Comparison of ENCODE assay signal across 9 cellular contexts in genomic region chr4:168514249-168514852, GRCh38. TPM values are rescaled to one million over a fixed set of nuclear protein-coding genes. Genes with fewer than 3 reads are reported as not detected.
DNase-seq lines count a peak whose midpoint lies in the region; ATAC-seq and TF ChIP-seq lines count a peak whose summit lies in the region.
"Had no signal": no experiment of that assay in that cellular context is flagged by ENCODE, and none has a peak within 500 bp of the region (broad histone marks: within the 10 kb centered on the region; RNA-seq: fewer than 3 reads in every experiment).

No MANE protein-coding gene starts in this region.

- peak; percentile 54 for TF ChIP-seq CTCF in activated CD8-positive, alpha-beta T cell treated with anti-CD3 and anti-CD28 coated beads for 36 hours (IDR thresholded peaks at IDR 0.05)
- TF ChIP-seq CTCF in PC-3 (conservative IDR thresholded peaks at IDR 0.05; ENCODE audit: low read depth, low read length), result peak; percentile 55
- TF ChIP-seq CTCF in fibroblast of pulmonary artery (IDR thresholded peaks at IDR 0.05; ENCODE audit: low read length, missing control alignments), result peak; percentile 31
- TF ChIP-seq CTCF in transverse colon (IDR thresholded peaks at IDR 0.05), result peak; percentile 43 to 51 (median 45)

- no peaks in the 10 kb centered on the region for H3K9me3 Mint-ChIP-seq in activated CD8-positive, alpha-beta T cell treated with anti-CD3 and anti-CD28 coated beads for 36 hours
- H3K9me3 Mint-ChIP-seq in activated CD8-positive, alpha-beta T cell treated with anti-CD3 and anti-CD28 coated beads, Interleukin-2, amount 10 ng/mL, durations not matched to agents 7 days and 5 days (ENCODE audit: insufficient read depth), result no peaks in the 10 kb centered on the region

- H4K20me1 ChIP-seq in PC-3 (ENCODE audit: low read length), result no peaks in the 10 kb centered on the region

- H3K4me1 Mint-ChIP-seq in activated CD8-positive, alpha-beta T cell treated with anti-CD3 and anti-CD28 coated beads for 36 hours (ENCODE audit: low read depth), result peaks cover 32% of the 10 kb centered on the region
- H3K4me1 Mint-ChIP-seq in activated CD8-positive, alpha-beta T cell treated with anti-CD3 and anti-CD28 coated beads, Interleukin-2, amount 10 ng/mL, durations not matched to agents 7 days and 5 days (ENCODE audit: low read depth), result peaks cover 39% of the 10 kb centered on the region

- H3K36me3 ChIP-seq in PC-3 (ENCODE audit: low read depth, low read length) (no peaks in the 10 kb centered on the region), transverse colon (no peaks in the 10 kb centered on the region)

- H3K9ac ChIP-seq in PC-3 (ENCODE audit: low read length), result no peak overlapping the region; the same call in 1 of the 2 replicates

- CTCF ChIA-PET in activated CD8-positive, alpha-beta T cell treated with anti-CD3 and anti-CD28 coated beads for 36 hours (lab: Charles Lee), result interaction anchor here (0.6 to 1.2 kb wide), 10 partner anchors 9 to 409 kb away, joined by 3 to 4 read pairs (median 3); no protein-coding TSS in a partner anchor
- CTCF ChIA-PET in activated CD8-positive, alpha-beta T cell treated with anti-CD3 and anti-CD28 coated beads, Interleukin-2, amount 10 ng/mL, durations not matched to agents 7 days and 5 days (lab: Charles Lee), result interaction anchor here (0.7 to 3.4 kb wide), 9 partner anchors 9 to 409 kb away, joined by 3 to 14 read pairs (median 4); partner anchors contain the start of genes DDX60 and DDX60L
- CTCF ChIA-PET in PC-3 (lab: Charles Lee), result interaction anchor here (0.7 kb wide), 1 partner anchor 73 kb away, joined by 3 read pairs; no protein-coding TSS in a partner anchor

- peak overlapping the region; percentile 61; the same call in 1 of the 2 replicates for H2AFZ ChIP-seq in PC-3 (ENCODE audit: low read length)

- in situ Hi-C loops in transverse colon (cut with MboI; ENCODE audit: low pct_ligation_motif_present in 1 of 4, low pct_unique_long_range_greater_than_20kb in 1 of 4, low sequenced_read_pairs in 3 of 4), result loop anchor here in 1 of 4 donors (25.0 kb wide), 1 partner anchor 973 kb away; no protein-coding TSS in a partner anchor

- no peak for ATAC-seq in activated CD8-positive, alpha-beta T cell treated with anti-CD3 and anti-CD28 coated beads for 36 hours
- no peak for ATAC-seq in activated CD8-positive, alpha-beta T cell treated with anti-CD3 and anti-CD28 coated beads, Interleukin-2, amount 10 ng/mL, durations not matched to agents 7 days and 5 days
- ATAC-seq in PC-3, result no peak
- ATAC-seq in HG03139 (IDR thresholded peaks at IDR 0.05; ENCODE audit: unreplicated experiment), result no peak

- no peak for TF ChIP-seq POLR2A in transverse colon (IDR thresholded peaks at IDR 0.05)

- TF ChIP-seq EP300 in transverse colon (IDR thresholded peaks at IDR 0.05; ENCODE audit: low read depth), result no peak

- H3K4me3 ChIP-seq in PC-3 (ENCODE audit: low read length) (no peak overlapping the region), fibroblast of pulmonary artery (replicated peaks; ENCODE audit: low read depth, low read length) (no peak overlapping the region), transverse colon (no peak overlapping the region)
- H3K4me3 ChIP-seq: skin epidermis had no signal

- no peak overlapping the region for H3K27ac Mint-ChIP-seq in activated CD8-positive, alpha-beta T cell treated with anti-CD3 and anti-CD28 coated beads for 36 hours
- no peak overlapping the region for H3K27ac Mint-ChIP-seq in activated CD8-positive, alpha-beta T cell treated with anti-CD3 and anti-CD28 coated beads, Interleukin-2, amount 10 ng/mL, durations not matched to agents 7 days and 5 days

- H3K4me2 ChIP-seq in PC-3 (ENCODE audit: low read length), result 0 out of 2 replicates have a peak overlapping the region, but pooled peaks have one; percentile 42

- no peaks in the 10 kb centered on the region for H3F3A ChIP-seq in PC-3 (ENCODE audit: low read length, unreplicated experiment)

- no peaks in the 10 kb centered on the region for H3K79me2 ChIP-seq in PC-3 (ENCODE audit: low read length)

- no peaks in the 10 kb centered on the region for H3K36me3 Mint-ChIP-seq in activated CD8-positive, alpha-beta T cell treated with anti-CD3 and anti-CD28 coated beads for 36 hours (ENCODE audit: low read depth)
- H3K36me3 Mint-ChIP-seq in activated CD8-positive, alpha-beta T cell treated with anti-CD3 and anti-CD28 coated beads, Interleukin-2, amount 10 ng/mL, durations not matched to agents 7 days and 5 days (ENCODE audit: low read depth), result no peaks in the 10 kb centered on the region

- no peak overlapping the region for H3K27ac ChIP-seq in PC-3 (ENCODE audit: low read length)
- no peak overlapping the region for H3K27ac ChIP-seq in transverse colon
- H3K27ac ChIP-seq: skin epidermis had no signal

- no peaks in the 10 kb centered on the region for H3K27me3 Mint-ChIP-seq in activated CD8-positive, alpha-beta T cell treated with anti-CD3 and anti-CD28 coated beads for 36 hours
- peaks cover 4% of the 10 kb centered on the region for H3K27me3 Mint-ChIP-seq in activated CD8-positive, alpha-beta T cell treated with anti-CD3 and anti-CD28 coated beads, Interleukin-2, amount 10 ng/mL, durations not matched to agents 7 days and 5 days (ENCODE audit: low read depth)

- no peaks in the 10 kb centered on the region for H3K9me3 ChIP-seq in PC-3 (ENCODE audit: low read length)
- H3K9me3 ChIP-seq in transverse colon, result no peaks in the 10 kb centered on the region

- POLR2A ChIA-PET in activated CD8-positive, alpha-beta T cell treated with anti-CD3 and anti-CD28 coated beads for 36 hours (lab: Charles Lee), result interaction anchor here (0.6 kb wide), 1 partner anchor 10 kb away, joined by 3 read pairs; no protein-coding TSS in a partner anchor
- POLR2A ChIA-PET in activated CD8-positive, alpha-beta T cell treated with anti-CD3 and anti-CD28 coated beads, Interleukin-2, amount 10 ng/mL, durations not matched to agents 7 days and 5 days (lab: Charles Lee), result interaction anchor here (0.7 kb wide), 1 partner anchor 35 kb away, joined by 4 read pairs; no protein-coding TSS in a partner anchor
- POLR2A ChIA-PET in PC-3 (lab: Charles Lee; ENCODE audit: unreplicated experiment), result interaction anchor here (0.5 kb wide), 1 partner anchor 34 kb away, joined by 5 read pairs; the partner anchor contains the start of gene DDX60L

- H3K27me3 ChIP-seq in PC-3 (ENCODE audit: low read length), result no peaks in the 10 kb centered on the region
- no peaks in the 10 kb centered on the region for H3K27me3 ChIP-seq in transverse colon

- no TSS peak for BruUV-seq in PC-3 (replicated peaks; lab: Mats Ljungman, UMichigan)

- DNase-seq in activated CD8-positive, alpha-beta T cell treated with anti-CD3 and anti-CD28 coated beads for 36 hours, result peak; percentile 13
- DNase-seq in activated CD8-positive, alpha-beta T cell treated with anti-CD3 and anti-CD28 coated beads, Interleukin-2, amount 10 ng/mL, durations not matched to agents 7 days and 5 days, result no peak
- peak; percentile 71 for DNase-seq in PC-3
- peak; percentile 65 for DNase-seq in fibroblast of pulmonary artery (ENCODE audit: low read depth)
- no peak for DNase-seq in transverse colon
- DNase-seq in NCI-H2029 (lab: John Stamatoyannopoulos, UW), result no peak
- DNase-seq in cerebellar nuclear complex (lab: John Stamatoyannopoulos, UW), result no peak

- WGBS in transverse colon (ENCODE audit: low coverage in 1 of 2), 2 donors, result 4 to 12% methylated on average over 3 of the region's 3 CpGs

- H3K9me2 ChIP-seq in PC-3 (replicated peaks; ENCODE audit: low read length), result no peaks in the 10 kb centered on the region

- intact Hi-C loops in activated CD8-positive, alpha-beta T cell treated with anti-CD3 and anti-CD28 coated beads for 36 hours (cut with micrococcal nuclease), result loop anchor here (5.0 to 10.0 kb wide), 2 partner anchors 330 to 408 kb away; no protein-coding TSS in a partner anchor
- intact Hi-C loops in PC-3 (cut with micrococcal nuclease) (loop anchor here (2.0 kb wide), 1 partner anchor 70 kb away; no protein-coding TSS in a partner anchor), transverse colon (cut with DNase I; ENCODE audit: low total_unique reads) (no loop called here)

- no peak overlapping the region for H3K4me3 Mint-ChIP-seq in activated CD8-positive, alpha-beta T cell treated with anti-CD3 and anti-CD28 coated beads for 36 hours
- no peak overlapping the region for H3K4me3 Mint-ChIP-seq in activated CD8-positive, alpha-beta T cell treated with anti-CD3 and anti-CD28 coated beads, Interleukin-2, amount 10 ng/mL, durations not matched to agents 7 days and 5 days

- peaks cover 10% of the 10 kb centered on the region; the same call in 1 of the 2 replicates for H3K4me1 ChIP-seq in PC-3 (ENCODE audit: insufficient read depth, low read length)
- H3K4me1 ChIP-seq in transverse colon, result no peaks in the 10 kb centered on the region

RNA-seq across cellular contexts. Expression of gene PALLD, which starts 17.5 kb away (rescaled TPM):
- total RNA-seq in activated CD8-positive, alpha-beta T cell treated with anti-CD3 and anti-CD28 coated beads for 36 hours, result under 1 TPM; 0.41 to 0.60 TPM
- 1 to 10 TPM; 1.2 to 1.3 TPM for total RNA-seq in activated CD8-positive, alpha-beta T cell treated with anti-CD3 and anti-CD28 coated beads, Interleukin-2, amount 10 ng/mL, durations not matched to agents 7 days and 5 days
- total RNA-seq in PC-3 (2014; rRNA removed) (26.7 and 33.5 TPM in 2 replicates), transverse colon (100 to 1,000 TPM; 230 to 309 (median 278) TPM)

RNA-seq across cellular contexts. Expression of gene DDX60L, which starts 34.1 kb away (rescaled TPM):
- 1 to 10 TPM; 7.4 to 7.5 TPM for total RNA-seq in activated CD8-positive, alpha-beta T cell treated with anti-CD3 and anti-CD28 coated beads for 36 hours
- total RNA-seq in activated CD8-positive, alpha-beta T cell treated with anti-CD3 and anti-CD28 coated beads, Interleukin-2, amount 10 ng/mL, durations not matched to agents 7 days and 5 days, result 10 to 100 TPM; 59.3 to 61.1 TPM
- total RNA-seq in PC-3 (2014; rRNA removed) (8.6 and 10.2 TPM in 2 replicates), transverse colon (10 to 100 TPM in 3 of 4 donors, 1 to 10 TPM in 1; 8.4 to 65.8 (median 51.9) TPM)

Comparison
In these comparisons a context has a peak if more than half of its experiments do, and no peak if none do; other contexts are left out.
1. DNase-seq: peak in activated CD8-positive, alpha-beta T cell treated with anti-CD3 and anti-CD28 coated beads for 36 hours (single experiment), PC-3 (single experiment) and fibroblast of pulmonary artery (single experiment); none in activated CD8-positive, alpha-beta T cell treated with anti-CD3 and anti-CD28 coated beads, Interleukin-2, amount 10 ng/mL, durations not matched to agents 7 days and 5 days (single experiment), transverse colon (single experiment), NCI-H2029 (single experiment) and cerebellar nuclear complex (0 of 2).
2. RNA of gene PALLD, which starts 17.5 kb away (total RNA-seq): 230 to 309 TPM in transverse colon and 26.7 to 33.5 TPM in PC-3; 1.2 to 1.3 TPM in activated CD8-positive, alpha-beta T cell treated with anti-CD3 and anti-CD28 coated beads, Interleukin-2, amount 10 ng/mL, durations not matched to agents 7 days and 5 days and 0.41 to 0.60 TPM in activated CD8-positive, alpha-beta T cell treated with anti-CD3 and anti-CD28 coated beads for 36 hours; every median in the first group is over 10 times any median in the second.
3. Peak in every context shown above with its lines, with median percentiles within 50 percentile points of each other: CTCF ChIP-seq.